ENCODE assay signal across 8 cellular contexts in genomic region chr17:49952209-49952911, GRCh38.
DNase-seq lines count a peak whose midpoint lies in the region; ATAC-seq lines count a peak whose summit lies in the region.

No MANE protein-coding gene starts in this region.

- no peak for ATAC-seq in GM21717 (IDR thresholded peaks at IDR 0.05; ENCODE audit: unreplicated experiment)

- DNase-seq in ELF-1 (ENCODE audit: low read depth, low spot score) (peak; percentile 92), LoVo (ENCODE audit: low spot score) (peak; percentile 64), SHP77 (lab: John Stamatoyannopoulos, UW) (peak; percentile 75 to 80), globus pallidus (ENCODE audit: low spot score) (peak; percentile 11), putamen (ENCODE audit: low spot score) (peak; percentile 31), cerebellar nuclear complex (lab: John Stamatoyannopoulos, UW) (no peak)
- DNase-seq in activated effector memory CD4-positive, alpha-beta T cell treated with Interleukin-2 at 50 U/mL for 16 hours, result peak; percentile 66

Comparison
In these comparisons a context has a peak if more than half of its experiments do, and no peak if none do; other contexts are left out.
1. DNase-seq: peak in ELF-1 (single experiment), LoVo (single experiment), SHP77 (2 of 2), activated effector memory CD4-positive, alpha-beta T cell treated with Interleukin-2 at 50 U/mL for 16 hours (single experiment), globus pallidus (single experiment) and putamen (single experiment); none in cerebellar nuclear complex (0 of 2).